21 cellular contexts compared by ENCODE assay signal in the genomic region with DNA sequence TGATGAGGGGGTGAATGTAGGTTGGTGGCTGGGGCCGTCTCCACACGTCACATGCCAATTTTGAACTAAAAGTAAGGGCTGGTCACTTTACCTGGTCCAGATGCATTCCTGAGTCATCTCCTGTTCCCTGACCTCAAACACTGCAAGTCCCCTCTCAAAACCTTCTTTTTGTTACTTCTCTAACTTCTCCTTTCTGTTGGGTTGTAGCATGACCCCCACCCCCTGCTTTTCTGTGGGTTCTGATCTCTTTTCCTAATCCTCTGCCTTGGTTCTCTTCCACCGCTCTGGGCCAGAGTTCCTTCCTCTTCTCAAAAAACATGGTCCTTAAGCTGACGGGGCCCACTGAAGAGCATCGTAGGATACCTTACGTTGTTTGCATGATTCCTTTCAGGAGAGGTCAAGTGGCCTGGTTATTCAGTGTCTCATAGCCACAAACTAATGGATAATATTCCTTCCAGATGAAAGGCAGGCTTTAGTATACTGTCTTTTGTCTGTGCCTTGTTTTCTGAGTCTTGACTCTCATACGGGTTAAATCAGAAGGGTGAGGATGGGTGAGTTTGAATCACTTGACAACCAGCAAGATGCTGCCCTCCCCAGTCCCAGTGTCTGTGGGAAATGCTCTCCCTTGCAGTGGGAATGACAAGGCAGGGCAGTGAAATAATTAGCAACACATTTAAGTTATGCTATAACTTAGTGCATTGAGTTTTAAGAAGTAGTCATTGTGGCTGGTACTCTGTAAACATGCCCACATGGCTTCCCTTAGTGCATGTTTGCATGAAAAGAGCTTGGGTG. TPM values are rescaled to one million over a fixed set of nuclear protein-coding genes. Genes with fewer than 3 reads are reported as not detected.
DNase-seq lines count a peak whose midpoint lies in the region; ATAC-seq and TF ChIP-seq lines count a peak whose summit lies in the region.
"Had no signal": no experiment of that assay in that cellular context is flagged by ENCODE, and none has a peak within 500 bp of the region (broad histone marks: within the 10 kb centered on the region; RNA-seq: fewer than 3 reads in every experiment).

No MANE protein-coding gene starts in this region.

- H4K91ac ChIP-seq in mesenchymal stem cell (ENCODE audit: low read length): no peak overlapping the region

- no peak overlapping the region for H2AFZ ChIP-seq in mesenchymal stem cell (ENCODE audit: low read depth, low read length)

- no peak overlapping the region for H3K4ac ChIP-seq in mesenchymal stem cell (ENCODE audit: low read depth in 1 of 2, low read length in 2 of 2)

- no peak overlapping the region for H3K23ac ChIP-seq in mesenchymal stem cell (ENCODE audit: low read length in 2 of 2)

- H3K79me1 ChIP-seq in mesenchymal stem cell (replicated peaks; ENCODE audit: low read length, poor library complexity, severe bottlenecking): no peaks in the 10 kb centered on the region

- H3K9me3 ChIP-seq in mesenchymal stem cell (ENCODE audit: control insufficient read depth, low read length): no peaks in the 10 kb centered on the region
- H3K9me3 ChIP-seq: gastroesophageal sphincter, HAP-1, right atrium auricular region, transverse colon had no signal

- TF ChIP-seq CTCF in AG10803 (conservative IDR thresholded peaks at IDR 0.05; ENCODE audit: low read length): no peak

- 45% methylated on average over 7 of the region's 7 CpGs for WGBS in mesenchymal stem cell

- no peak overlapping the region for H2BK12ac ChIP-seq in mesenchymal stem cell (ENCODE audit: low read length in 2 of 2)

- H2AK5ac ChIP-seq in mesenchymal stem cell (ENCODE audit: low read length, severe bottlenecking): peak overlapping the region; percentile 29

- H3K4me3 ChIP-seq in AG10803 (ENCODE audit: low read length) (no peak overlapping the region), mesenchymal stem cell (ENCODE audit: insufficient read depth in 1 of 2, low read depth in 1 of 2, low read length in 2 of 2) (no peak overlapping the region)
- H3K4me3 ChIP-seq: gastroesophageal sphincter, HAP-1, right atrium auricular region, transverse colon had no signal

- H3K14ac ChIP-seq in mesenchymal stem cell (ENCODE audit: low read length in 2 of 2): no peak overlapping the region

- no peak overlapping the region for H2BK5ac ChIP-seq in mesenchymal stem cell (ENCODE audit: low read depth, low read length, poor library complexity, severe bottlenecking)

- peaks cover 17% of the 10 kb centered on the region for H3K4me1 ChIP-seq in mesenchymal stem cell (ENCODE audit: control insufficient read depth, insufficient read depth, low read depth, low read length)

- DNase-seq in AG10803 (ENCODE audit: low read depth) (peak; percentile 37), GF-D8 (lab: John Stamatoyannopoulos, UW) (peak; percentile 41), OCI-M1 (lab: John Stamatoyannopoulos, UW) (peak; percentile 58), mesenchymal stem cell (no peak), GM03348 (ENCODE audit: low spot score) (no peak), HT-29 (ENCODE audit: low spot score) (no peak)
- DNase-seq: activated B cell treated with CpG ODN at 0.5 μM for 24 hours; activated CD8-positive, alpha-beta T cell treated with anti-CD3 and anti-CD28 coated beads for 36 hours; activated naive CD4-positive, alpha-beta T cell treated with anti-CD3 and anti-CD28 coated beads, Interleukin-2, amount 50 U/mL, for 16 hours; activated T-cell treated with anti-CD3 and anti-CD28 coated beads, Interleukin-2, amount 50 U/mL, for 48 hours; NCI-H146; NCI-H345; NK-92 treated with Interleukin-12 subunit alpha and Interleukin-12 subunit beta, amount 100 ng/mL, for 24 hours; stimulated activated naive CD4-positive, alpha-beta T cell; transverse colon had no signal

- peaks cover 0 to 4% of the 10 kb centered on the region in 2 experiments for H3K36me3 ChIP-seq in mesenchymal stem cell (ENCODE audit: control insufficient read depth in 1 of 2, insufficient read depth in 2 of 2, low read depth in 1 of 2, low read length in 2 of 2)
- H3K36me3 ChIP-seq: gastroesophageal sphincter, right atrium auricular region, transverse colon had no signal

- H3K4me2 ChIP-seq in mesenchymal stem cell (ENCODE audit: low read length, poor library complexity, severe bottlenecking): no peak overlapping the region

- H3K18ac ChIP-seq in mesenchymal stem cell (ENCODE audit: low read depth in 1 of 2, low read length in 2 of 2): no peak overlapping the region

- no peak for ATAC-seq in HG02938 (IDR thresholded peaks at IDR 0.05; ENCODE audit: unreplicated experiment)
- ATAC-seq in GM21515 (IDR thresholded peaks at IDR 0.05; ENCODE audit: unreplicated experiment): no peak
- ATAC-seq: activated CD8-positive, alpha-beta T cell treated with anti-CD3 and anti-CD28 coated beads for 36 hours; gastroesophageal sphincter had no signal

- H3K27me3 ChIP-seq in mesenchymal stem cell (ENCODE audit: control insufficient read depth in 1 of 2, insufficient read depth in 1 of 2, low read length in 2 of 2): peaks cover 0 to 9% of the 10 kb centered on the region in 2 experiments
- H3K27me3 ChIP-seq: gastroesophageal sphincter, right atrium auricular region, transverse colon had no signal

- no peak overlapping the region for H4K8ac ChIP-seq in mesenchymal stem cell (ENCODE audit: low read length)

- no peak overlapping the region for H3K9ac ChIP-seq in mesenchymal stem cell (ENCODE audit: low read length)

- no peak overlapping the region for H2BK15ac ChIP-seq in mesenchymal stem cell (ENCODE audit: low read depth, poor library complexity, severe bottlenecking)

- peak overlapping the region; percentile 53 for H3K27ac ChIP-seq in mesenchymal stem cell (ENCODE audit: low read length, poor library complexity, severe bottlenecking)
- H3K27ac ChIP-seq: epithelial cell of prostate, gastroesophageal sphincter, right atrium auricular region, transverse colon had no signal

- H2BK120ac ChIP-seq in mesenchymal stem cell (ENCODE audit: low read depth, low read length): no peak overlapping the region

RNA-seq across cellular contexts. Expression of a gene that starts 15.1 kb away (rescaled TPM):
- 63.7 TPM for polyA plus RNA-seq in mesenchymal stem cell (2013, experiment 1 of 2)
- polyA plus RNA-seq in mesenchymal stem cell (2013, experiment 2 of 2): 65.0 TPM
- 134 and 173 TPM in 2 replicates for total RNA-seq in HT-29 (2014; rRNA removed; shearing (Covaris generic))

Comparison
In these comparisons a context has a peak if more than half of its experiments do, and no peak if none do; other contexts are left out.
1. DNase-seq: peak in AG10803 (single experiment), GF-D8 (single experiment) and OCI-M1 (single experiment); none in mesenchymal stem cell (single experiment), GM03348 (single experiment) and HT-29 (single experiment).